Comparison of ENCODE assay signal across 7 cellular contexts in the genomic region with DNA sequence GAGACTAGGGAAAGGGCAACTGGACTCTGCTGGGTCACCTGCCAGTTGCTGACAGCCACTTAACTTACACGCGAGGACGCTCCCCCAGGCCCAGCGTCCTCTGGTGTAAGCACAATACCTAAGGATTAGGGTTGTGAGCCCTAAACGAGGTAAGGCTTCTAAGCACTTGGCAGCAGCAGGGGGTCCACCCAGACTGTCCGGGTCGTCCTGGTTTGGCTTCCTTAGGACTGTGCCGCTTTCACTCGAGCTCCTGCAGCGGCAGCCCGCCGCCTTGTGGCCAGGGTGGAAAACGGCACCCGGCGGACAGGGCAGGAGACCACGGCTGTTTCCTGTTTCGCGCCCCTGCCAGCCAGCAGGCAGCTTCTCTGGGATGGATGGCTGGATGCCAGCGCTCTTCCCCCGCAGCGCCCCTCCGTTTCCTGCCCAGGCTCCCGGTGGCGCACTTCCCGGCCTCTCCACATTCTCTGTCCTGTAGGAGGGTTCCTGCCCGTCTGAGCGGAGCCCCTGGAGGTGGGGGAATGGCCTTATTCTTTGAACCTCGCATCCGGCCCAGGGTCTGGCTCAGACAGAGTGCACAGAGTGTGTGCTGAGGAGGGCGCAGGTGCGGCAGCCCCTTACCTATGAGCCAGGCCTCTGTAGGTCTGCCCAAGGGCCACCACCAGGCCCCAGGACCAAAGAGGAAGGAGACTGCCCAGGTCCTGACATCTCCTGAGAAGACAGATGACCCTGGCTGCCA. TPM values are rescaled to one million over a fixed set of nuclear protein-coding genes. Genes with fewer than 3 reads are reported as not detected.
A peak's percentile ranks its signal among the peaks of the same experiment; 100 is the strongest.
DNase-seq lines count a peak whose midpoint lies in the region; ATAC-seq, FAIRE-seq and TF ChIP-seq lines count a peak whose summit lies in the region.

No MANE protein-coding gene starts in this region.

- H3F3A ChIP-seq in neural cell (ENCODE audit: insufficient read depth, low read length, poor library complexity, severe bottlenecking) = no peaks in the 10 kb centered on the region

- H3K4me3 ChIP-seq in Panc1 (ENCODE audit: low read depth in 2 of 2, low read length in 2 of 2) = peak overlapping the region; percentile 9 to 40; a peak in 3 of 4 replicates
- H3K4me3 ChIP-seq in neural cell (ENCODE audit: low read length) = peak overlapping the region; percentile 34
- peak overlapping the region; percentile 72 for H3K4me3 ChIP-seq in thoracic aorta

- H3K36me3 ChIP-seq in Panc1 (ENCODE audit: control insufficient read depth, insufficient read depth, low read length) (no peaks in the 10 kb centered on the region), neural cell (ENCODE audit: insufficient read depth, low read length) (no peaks in the 10 kb centered on the region), thoracic aorta (no peaks in the 10 kb centered on the region)

- no peak overlapping the region for H2AFZ ChIP-seq in neural cell (ENCODE audit: low read depth, low read length)

- no peaks in the 10 kb centered on the region for H3K79me2 ChIP-seq in neural cell (replicated peaks; ENCODE audit: insufficient read depth, low read length)

- peaks cover 14 to 18% (median 17%) of the 10 kb centered on the region in 3 donors for H3K4me1 Mint-ChIP-seq in IgD-negative memory B cell
- H3K4me1 Mint-ChIP-seq in activated T-helper 1 cell treated with anti-CD3 and anti-CD28 coated beads, Interleukin-12 subunit alpha, Interleukin-12 subunit beta, Interleukin-2, Interleukin-4 antibody, amounts not matched to agents 30 ng/mL and 10 ng/mL and 1 ng/mL, durations not matched to agents 14 hours and 24 hours and 36 hours (ENCODE audit: low read depth) = peaks cover 17% of the 10 kb centered on the region

- no peak for TF ChIP-seq POLR2A in GM12891 (IDR thresholded peaks at IDR 0.05; ENCODE audit: low read depth, low read length)

- in situ Hi-C loops in Panc1 (cut with HindIII; ENCODE audit: low pct_unique_long_range_greater_than_20kb, low sequenced_read_pairs) = no loop called here

- peak; percentile 56 for TF ChIP-seq RAD21 in neural cell (conservative IDR thresholded peaks at IDR 0.05)

- peak; percentile 88 for TF ChIP-seq CTCF in Panc1 (IDR thresholded peaks at IDR 0.05)
- peak; percentile 76 for TF ChIP-seq CTCF in neural cell (IDR thresholded peaks at IDR 0.05; ENCODE audit: poor library complexity, severe bottlenecking)
- TF ChIP-seq CTCF in thoracic aorta (IDR thresholded peaks at IDR 0.05) = peak; percentile 87

- CTCF ChIA-PET in Panc1 (lab: Charles Lee) = interaction anchor here (0.5 to 2.1 kb wide), 4 partner anchors 28 to 1008 kb away, joined by 3 to 7 read pairs (median 4); no protein-coding TSS in a partner anchor

- H3K9me2 ChIP-seq in neural cell (ENCODE audit: insufficient read depth, low read length) = no peaks in the 10 kb centered on the region

- ATAC-seq in Panc1 (peak; percentile 70), thoracic aorta (ENCODE audit: insufficient number of reproducible peaks, low FRiP score, low read depth) (no peak)

- H3K27me3 ChIP-seq in Panc1 (ENCODE audit: control insufficient read depth, insufficient read depth, low read length) (peaks cover 3% of the 10 kb centered on the region; the same call in 1 of the 2 replicates), neural cell (ENCODE audit: insufficient read depth, low read depth, low read length) (peaks cover 89% of the 10 kb centered on the region), thoracic aorta (replicated peaks; ENCODE audit: insufficient read depth) (peaks cover 6% of the 10 kb centered on the region)

- H3K4me2 ChIP-seq in neural cell (ENCODE audit: low read length) = no peak overlapping the region

- POLR2A ChIA-PET in Panc1 (lab: Charles Lee) = no interaction called here

- no TSS peak for BruUV-seq in Panc1 (replicated peaks; lab: Mats Ljungman, UMichigan)

- peaks cover 2% of the 10 kb centered on the region; the same call in 1 of the 2 replicates for H3K4me1 ChIP-seq in Panc1 (ENCODE audit: control insufficient read depth, insufficient read depth, low read length)
- peaks cover 30 to 58% of the 10 kb centered on the region in 2 donors for H3K4me1 ChIP-seq in thoracic aorta (ENCODE audit: control insufficient read depth in 1 of 2, low read depth in 2 of 2)

- no peak overlapping the region for H3K9ac ChIP-seq in neural cell (ENCODE audit: low read length)

- peak overlapping the region; percentile 81 to 93 (median 81) for H3K4me3 Mint-ChIP-seq in IgD-negative memory B cell
- H3K4me3 Mint-ChIP-seq in activated T-helper 1 cell treated with anti-CD3 and anti-CD28 coated beads, Interleukin-12 subunit alpha, Interleukin-12 subunit beta, Interleukin-2, Interleukin-4 antibody, amounts not matched to agents 30 ng/mL and 10 ng/mL and 1 ng/mL, durations not matched to agents 14 hours and 24 hours and 36 hours = peak overlapping the region; percentile 74

- FAIRE-seq in GM12891 (lab: Jason Lieb, UNC) = peak; percentile 78

- H3K36me3 Mint-ChIP-seq in IgD-negative memory B cell = no peaks in the 10 kb centered on the region
- H3K36me3 Mint-ChIP-seq in activated T-helper 1 cell treated with anti-CD3 and anti-CD28 coated beads, Interleukin-12 subunit alpha, Interleukin-12 subunit beta, Interleukin-2, Interleukin-4 antibody, amounts not matched to agents 30 ng/mL and 10 ng/mL and 1 ng/mL, durations not matched to agents 14 hours and 24 hours and 36 hours (ENCODE audit: low read depth) = no peaks in the 10 kb centered on the region

- H4K20me1 ChIP-seq in neural cell (ENCODE audit: insufficient read depth) = no peaks in the 10 kb centered on the region

- H3K9me3 ChIP-seq in Panc1 (ENCODE audit: control insufficient read depth, insufficient read depth, low read depth, low read length) (no peaks in the 10 kb centered on the region), neural cell (ENCODE audit: low read length) (no peaks in the 10 kb centered on the region), thoracic aorta (no peaks in the 10 kb centered on the region)

- TF ChIP-seq EP300 in neural cell (conservative IDR thresholded peaks at IDR 0.05; ENCODE audit: poor library complexity, severe bottlenecking) = no peak

- DNase-seq in GM12891 (ENCODE audit: insufficient read length, low spot score) (peak; percentile 42), Panc1 (ENCODE audit: low read depth, low spot score) (peak; percentile 30), fibroblast of peridontal ligament (ENCODE audit: extremely low read depth) (peak; percentile 55), thoracic aorta (ENCODE audit: low spot score) (no peak)
- peak; percentile 71 for DNase-seq in activated T-helper 1 cell treated with anti-CD3 and anti-CD28 coated beads, Interleukin-12 subunit alpha, Interleukin-12 subunit beta, Interleukin-2, Interleukin-4 antibody, amounts not matched to agents 30 ng/mL and 10 ng/mL and 1 ng/mL, durations not matched to agents 14 hours and 24 hours and 36 hours (ENCODE audit: low spot score)

- H3K27me3 Mint-ChIP-seq in IgD-negative memory B cell = peaks cover 19% of the 10 kb centered on the region
- H3K27me3 Mint-ChIP-seq in activated T-helper 1 cell treated with anti-CD3 and anti-CD28 coated beads, Interleukin-12 subunit alpha, Interleukin-12 subunit beta, Interleukin-2, Interleukin-4 antibody, amounts not matched to agents 30 ng/mL and 10 ng/mL and 1 ng/mL, durations not matched to agents 14 hours and 24 hours and 36 hours (ENCODE audit: insufficient read depth) = peaks cover 40% of the 10 kb centered on the region

- intact Hi-C loops in Panc1 (cut with micrococcal nuclease; ENCODE audit: unreplicated experiment) = no loop called here
- intact Hi-C loops in activated T-helper 1 cell treated with anti-CD3 and anti-CD28 coated beads, Interleukin-12 subunit alpha, Interleukin-12 subunit beta, Interleukin-2, Interleukin-4 antibody, amounts not matched to agents 30 ng/mL and 10 ng/mL and 1 ng/mL, durations not matched to agents 14 hours and 24 hours and 36 hours (cut with micrococcal nuclease) = loop anchor here (1.0 to 10.0 kb wide), 5 partner anchors 17 to 262 kb away; partner anchors contain the start of gene C17orf58

- no peak overlapping the region for H3K27ac ChIP-seq in Panc1 (ENCODE audit: low read length)
- H3K27ac ChIP-seq in neural cell (ENCODE audit: low read length) = no peak overlapping the region
- no peak overlapping the region for H3K27ac ChIP-seq in thoracic aorta

- H3K9me3 Mint-ChIP-seq in IgD-negative memory B cell = no peaks in the 10 kb centered on the region
- H3K9me3 Mint-ChIP-seq in activated T-helper 1 cell treated with anti-CD3 and anti-CD28 coated beads, Interleukin-12 subunit alpha, Interleukin-12 subunit beta, Interleukin-2, Interleukin-4 antibody, amounts not matched to agents 30 ng/mL and 10 ng/mL and 1 ng/mL, durations not matched to agents 14 hours and 24 hours and 36 hours = no peaks in the 10 kb centered on the region

- peak overlapping the region; percentile 13 to 77 (median 53) for H3K27ac Mint-ChIP-seq in IgD-negative memory B cell
- H3K27ac Mint-ChIP-seq in activated T-helper 1 cell treated with anti-CD3 and anti-CD28 coated beads, Interleukin-12 subunit alpha, Interleukin-12 subunit beta, Interleukin-2, Interleukin-4 antibody, amounts not matched to agents 30 ng/mL and 10 ng/mL and 1 ng/mL, durations not matched to agents 14 hours and 24 hours and 36 hours = no peak overlapping the region

TF ChIP-seq in GM12891, 5 proteins besides CTCF, POLR2A, EP300 and RAD21:
- TF ChIP-seq SPI1 (IDR thresholded peaks at IDR 0.05; ENCODE audit: low read depth, low read length) (no peak), POU2F2 (IDR thresholded peaks at IDR 0.05; ENCODE audit: low read depth, low read length) (no peak), POLR2AphosphoS5 (IDR thresholded peaks at IDR 0.05; ENCODE audit: low read depth, low read length) (no peak), PAX5 (IDR thresholded peaks at IDR 0.05; ENCODE audit: insufficient read depth, low read length, severe bottlenecking) (no peak), TAF1 (IDR thresholded peaks at IDR 0.05; ENCODE audit: low read depth, low read length) (no peak)

RNA-seq across cellular contexts. Expression of gene AMZ2, which starts 47.0 kb away (rescaled TPM):
- polyA plus RNA-seq in GM12891 (2012; ENCODE audit: low read depth, missing spikeins) = 84.6 TPM
- polyA plus RNA-seq in IgD-negative memory B cell (80.0 TPM), neural cell (131 and 158 TPM in 2 replicates)
- total RNA-seq in Panc1 (2021; ENCODE audit: unreplicated experiment) (59.6 TPM), thoracic aorta (10 to 100 TPM; 28.7 to 42.6 TPM)
- 40.2 TPM for polyA plus RNA-seq in Panc1 (2012; ENCODE audit: insufficient read length)
- 67.3 and 75.7 TPM in 2 replicates for total RNA-seq in activated T-helper 1 cell treated with anti-CD3 and anti-CD28 coated beads, Interleukin-12 subunit alpha, Interleukin-12 subunit beta, Interleukin-2, Interleukin-4 antibody, amounts not matched to agents 30 ng/mL and 10 ng/mL and 1 ng/mL, durations not matched to agents 14 hours and 24 hours and 36 hours
- polyA minus RNA-seq in neural cell = 71.5 and 80.3 TPM in 2 replicates
